Comparison of ENCODE assay signal across 8 cellular contexts in the genomic region with DNA sequence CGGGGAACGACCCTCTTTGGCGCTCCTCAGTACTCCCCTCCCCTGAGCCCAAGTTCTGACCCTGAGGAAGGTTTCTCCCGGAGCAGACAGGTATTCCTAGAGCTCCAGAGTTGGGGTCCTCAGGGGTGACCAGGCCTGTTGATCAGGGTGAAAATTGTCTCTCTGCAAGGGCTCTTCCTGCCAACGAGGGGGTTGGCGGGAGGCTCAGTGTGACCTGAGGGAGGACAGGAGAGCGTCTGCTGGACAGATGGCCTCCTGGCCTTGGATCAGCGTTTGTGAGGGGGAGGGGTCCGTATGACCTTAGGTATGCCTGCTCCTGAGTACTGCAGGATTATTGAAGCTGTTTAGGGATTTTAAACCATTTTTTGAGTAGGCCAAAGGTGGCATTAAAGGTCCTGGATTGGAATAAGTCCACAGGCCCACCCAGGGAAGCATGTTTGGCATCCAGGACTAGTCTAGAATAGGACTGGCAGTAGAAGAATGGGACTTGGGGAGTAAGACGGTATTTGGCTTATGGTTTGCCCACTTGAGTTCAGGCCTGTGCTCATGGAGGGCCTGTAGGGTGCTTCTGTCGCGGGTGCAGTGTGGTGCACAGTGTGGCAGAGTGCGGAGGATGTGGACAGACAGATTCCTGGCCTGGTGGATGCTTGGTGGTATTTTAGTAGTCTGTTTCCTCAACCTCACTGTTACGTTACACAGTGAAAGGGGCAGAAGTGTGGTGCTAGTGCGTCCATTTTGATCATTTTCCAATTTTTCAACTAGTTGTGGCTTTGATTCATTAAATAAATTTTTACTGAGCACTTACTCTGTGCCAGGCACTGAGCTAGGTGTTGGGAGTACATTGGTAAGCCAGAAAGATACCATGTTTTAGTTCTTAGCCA.
A peak's percentile ranks its signal among the peaks of the same experiment; 100 is the strongest.
DNase-seq lines count a peak whose midpoint lies in the region; ATAC-seq and TF ChIP-seq lines count a peak whose summit lies in the region.

No MANE protein-coding gene starts in this region.

- peak overlapping the region; percentile 99 for H3K4me3 ChIP-seq in OCI-LY3 (ENCODE audit: low read length)
- H3K4me3 ChIP-seq in fibroblast of pulmonary artery (replicated peaks; ENCODE audit: low read depth, low read length) = peak overlapping the region; percentile 96
- H3K4me3 ChIP-seq in neuron (ENCODE audit: low read length) = peak overlapping the region; percentile 83

- H3K9me3 ChIP-seq in OCI-LY3 (ENCODE audit: insufficient read depth, low read length) (no peaks in the 10 kb centered on the region), neuron (ENCODE audit: low read length) (no peaks in the 10 kb centered on the region)

- DNase-seq in COLO668 (lab: John Stamatoyannopoulos, UW; ENCODE audit: unreplicated experiment) (peak; percentile 19), activated T-helper 1 cell treated with Interleukin-2 at 50 U/mL for 16 hours (ENCODE audit: low read depth) (peak; percentile 27), fibroblast of pulmonary artery (ENCODE audit: low read depth) (peak; percentile 40), NCI-H69 (lab: John Stamatoyannopoulos, UW) (no peak), NCI-H446 (lab: John Stamatoyannopoulos, UW) (no peak)

- ATAC-seq in HG02588 (IDR thresholded peaks at IDR 0.05; ENCODE audit: unreplicated experiment) = peak; percentile 3

- H3K27me3 ChIP-seq in OCI-LY3 (ENCODE audit: low read depth, low read length) (no peaks in the 10 kb centered on the region), neuron (ENCODE audit: insufficient read depth, low read length) (no peaks in the 10 kb centered on the region)

- TF ChIP-seq CTCF in OCI-LY3 (IDR thresholded peaks at IDR 0.05; ENCODE audit: low read depth, low read length) = no peak
- peak; percentile 8 for TF ChIP-seq CTCF in fibroblast of pulmonary artery (IDR thresholded peaks at IDR 0.05; ENCODE audit: low read length, missing control alignments)

- H3K4me2 ChIP-seq in OCI-LY3 (ENCODE audit: low read length) = peak overlapping the region; percentile 99

- no peak overlapping the region for H2AFZ ChIP-seq in OCI-LY3 (ENCODE audit: low read depth, low read length)
- H2AFZ ChIP-seq in neuron (ENCODE audit: low read depth, low read length) = no peak overlapping the region

- peaks cover 67% of the 10 kb centered on the region for H3K79me2 ChIP-seq in OCI-LY3 (ENCODE audit: low read length)

- H3K4me1 ChIP-seq in OCI-LY3 (ENCODE audit: low read length) (peaks cover 31% of the 10 kb centered on the region), neuron (ENCODE audit: insufficient read depth, low read length) (peaks cover 7% of the 10 kb centered on the region)

- peak overlapping the region; percentile 99 for H3K9ac ChIP-seq in OCI-LY3 (ENCODE audit: low read length)

- H3K36me3 ChIP-seq in OCI-LY3 (replicated peaks; ENCODE audit: low read depth, low read length) (peaks cover 12% of the 10 kb centered on the region), neuron (ENCODE audit: insufficient read depth, low read length) (no peaks in the 10 kb centered on the region)

- peak overlapping the region; percentile 77 for H3K27ac ChIP-seq in OCI-LY3 (ENCODE audit: low read length)

- H4K20me1 ChIP-seq in OCI-LY3 (ENCODE audit: insufficient read depth, low read length) = peaks cover 40% of the 10 kb centered on the region

Comparison
In these comparisons a context has a peak if more than half of its experiments do, and no peak if none do; other contexts are left out.
1. DNase-seq: peak in COLO668 (single experiment), activated T-helper 1 cell treated with Interleukin-2 at 50 U/mL for 16 hours (single experiment) and fibroblast of pulmonary artery (single experiment); none in NCI-H69 (single experiment) and NCI-H446 (0 of 2).
2. Peak in every context shown above with its lines, with median percentiles within 50 percentile points of each other: H3K4me3 ChIP-seq.